9 cellular contexts compared by ENCODE assay signal in genomic region chr2:197294260-197294659, GRCh38. TPM values are rescaled to one million over a fixed set of nuclear protein-coding genes. Genes with fewer than 3 reads are reported as not detected.
DNase-seq lines count a peak whose midpoint lies in the region; ATAC-seq and TF ChIP-seq lines count a peak whose summit lies in the region.
"Had no signal": no experiment of that assay in that cellular context is flagged by ENCODE, and none has a peak within 500 bp of the region (broad histone marks: within the 10 kb centered on the region; RNA-seq: fewer than 3 reads in every experiment).

No MANE protein-coding gene starts in this region.

- no peak for TF ChIP-seq CTCF in coronary artery (IDR thresholded peaks at IDR 0.05)

- peak; percentile 40 for DNase-seq in stimulated activated CD4-positive, alpha-beta T cell treated with anti-CD3 and anti-CD28 coated beads, Interleukin-2, amount 100 ng/mL, for 4 hours (ENCODE audit: low read depth)
- DNase-seq in stimulated activated CD4-positive, alpha-beta T cell treated with anti-CD3 and anti-CD28 coated beads, Interleukin-1b, Interleukin-23, amount 100 ng/mL, for 48 hours = no peak
- DNase-seq in coronary artery (ENCODE audit: low spot score) (no peak), H4 (ENCODE audit: low spot score) (no peak), amniotic stem cell (lab: John Stamatoyannopoulos, UW) (no peak), NCI-H345 (lab: John Stamatoyannopoulos, UW) (no peak), activated gamma-delta T cell (lab: John Stamatoyannopoulos, UW) (no peak)
- DNase-seq: pancreas had no signal

- H3K27ac ChIP-seq in coronary artery = peak overlapping the region in 1 of 2 donors; percentile 3
- H3K27ac ChIP-seq: pancreas had no signal

- ATAC-seq in HG03565 (IDR thresholded peaks at IDR 0.05; ENCODE audit: unreplicated experiment) = peak; percentile 20

- H3K4me3 ChIP-seq in coronary artery = peak overlapping the region; percentile 11
- H3K4me3 ChIP-seq: pancreas had no signal

RNA-seq across cellular contexts. Expression of gene ANKRD44, which starts 16.3 kb away (rescaled TPM):
- 1.9 and 4.0 TPM in 2 replicates for total RNA-seq in H4 (2014; rRNA removed; shearing (Covaris generic))
